8 cellular contexts compared by ENCODE assay signal in the genomic region with DNA sequence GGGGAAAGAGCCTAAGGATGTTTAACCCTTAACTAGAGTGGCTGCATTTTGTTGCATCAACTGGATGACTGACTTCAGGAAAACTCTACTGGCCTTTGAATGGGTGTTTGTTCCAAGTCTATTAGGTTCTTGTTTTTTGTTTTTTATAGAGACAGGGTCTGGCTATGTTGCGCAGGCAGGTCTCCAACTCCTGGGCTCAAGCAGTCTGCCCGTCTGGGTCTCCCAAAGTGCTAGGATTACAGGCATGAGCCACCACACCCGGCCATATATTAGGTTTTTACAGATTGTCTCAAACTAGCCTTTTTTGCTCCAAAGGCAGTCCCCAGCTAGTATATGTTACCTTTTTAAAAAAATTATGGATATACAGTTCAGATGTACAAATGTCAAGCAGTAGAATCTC. TPM values are rescaled to one million over a fixed set of nuclear protein-coding genes. Genes with fewer than 3 reads are reported as not detected.
DNase-seq lines count a peak whose midpoint lies in the region; ATAC-seq and TF ChIP-seq lines count a peak whose summit lies in the region.

No MANE protein-coding gene starts in this region.

- POLR2A ChIA-PET in MCF 10A (lab: Yijun Ruan, JAX), result interaction anchor here (0.7 to 1.4 kb wide), 6 partner anchors 13 to 106 kb away, joined by 3 to 6 read pairs (median 4); a partner anchor contains a TSS

- H3K36me3 Mint-ChIP-seq in MCF 10A (ENCODE audit: insufficient read depth, unreplicated experiment), result peaks cover 20% of the 10 kb centered on the region

- H3K27ac Mint-ChIP-seq in MCF 10A (ENCODE audit: low read depth, unreplicated experiment), result peak overlapping the region; percentile 42

- H3K9me3 ChIP-seq in heart right ventricle (no peaks in the 10 kb centered on the region), mononuclear cell (ENCODE audit: low read depth, low read length) (no peaks in the 10 kb centered on the region), vagina (no peaks in the 10 kb centered on the region)

- DNase-seq in heart right ventricle (no peak), Right ventricle myocardium superior (no peak), MCF 10A (ENCODE audit: unreplicated experiment) (no peak), vagina (ENCODE audit: extremely low spot score in 2 of 2) (no peak), posterior vena cava (ENCODE audit: low spot score) (no peak), erythroblast (lab: John Stamatoyannopoulos, UW) (no peak)
- no peak for DNase-seq in stimulated activated CD4-positive, alpha-beta T cell treated with anti-CD3 and anti-CD28 coated beads, Interleukin-2, amount 100 ng/mL, for 24 hours

- no peaks in the 10 kb centered on the region for H3K9me3 Mint-ChIP-seq in MCF 10A (ENCODE audit: unreplicated experiment)

- no peaks in the 10 kb centered on the region for H3K27me3 Mint-ChIP-seq in MCF 10A (ENCODE audit: insufficient read depth, unreplicated experiment)

- ATAC-seq in heart right ventricle, result no peak
- ATAC-seq in Right ventricle myocardium superior (ENCODE audit: poor library complexity), result no peak

- TF ChIP-seq POLR2A in vagina (IDR thresholded peaks at IDR 0.05) (no peak), erythroblast (IDR thresholded peaks at IDR 0.05; ENCODE audit: low read length) (no peak)

- peak overlapping the region in 7 of 10 donors; percentile 99 to 100 (median 100) for H3K27ac ChIP-seq in heart right ventricle
- H3K27ac ChIP-seq in vagina, result peak overlapping the region; percentile 100

- intact Hi-C loops in heart right ventricle (cut with DNase I) (loop anchor here in 3 of 10 donors (2.0 to 5.0 kb wide), 3 partner anchors 19 to 54 kb away; no protein-coding TSS in a partner anchor), Right ventricle myocardium superior (cut with DNase I) (no loop called here), MCF 10A (cut with micrococcal nuclease) (no loop called here), vagina (cut with DNase I) (no loop called here), posterior vena cava (cut with DNase I) (no loop called here)

- H3K4me3 ChIP-seq in heart right ventricle (peak overlapping the region; percentile 70 to 96 (median 88)), mononuclear cell (ENCODE audit: low read length) (peak overlapping the region; percentile 80), vagina (peak overlapping the region; percentile 88 to 93)

- 48 to 52% methylated on average over 3 of the region's 3 CpGs for whole genome bisulfite sequencing in heart right ventricle, 2 donors

- H3K27me3 ChIP-seq in heart right ventricle (no peaks in the 10 kb centered on the region), mononuclear cell (ENCODE audit: insufficient read depth, low read length) (no peaks in the 10 kb centered on the region), vagina (no peaks in the 10 kb centered on the region)

- peaks cover 9% of the 10 kb centered on the region for H3K4me1 Mint-ChIP-seq in MCF 10A (ENCODE audit: insufficient read depth, unreplicated experiment)

- H3K36me3 ChIP-seq in heart right ventricle, result peaks cover 0 to 41% (median 0%) of the 10 kb centered on the region in 9 donors
- no peaks in the 10 kb centered on the region for H3K36me3 ChIP-seq in vagina

- H3K4me3 Mint-ChIP-seq in MCF 10A (ENCODE audit: unreplicated experiment), result peak overlapping the region; percentile 80

- CTCF ChIA-PET in MCF 10A (lab: Yijun Ruan, JAX), result no interaction called here

- TSS peak; percentile 43 for BruUV-seq in MCF 10A (replicated peaks; lab: Mats Ljungman, UMichigan)

- TF ChIP-seq CTCF in heart right ventricle (IDR thresholded peaks at IDR 0.05) (no peak), MCF 10A (IDR thresholded peaks at IDR 0.05; ENCODE audit: unreplicated experiment) (no peak), vagina (IDR thresholded peaks at IDR 0.05) (no peak)

- peaks cover 14 to 63% (median 46%) of the 10 kb centered on the region in 9 donors for H3K4me1 ChIP-seq in heart right ventricle
- peaks cover 32% of the 10 kb centered on the region for H3K4me1 ChIP-seq in mononuclear cell (ENCODE audit: insufficient read depth, low read length)
- H3K4me1 ChIP-seq in vagina, result peaks cover 66% of the 10 kb centered on the region

RNA-seq across cellular contexts. Expression of a gene that starts 1.1 kb away (rescaled TPM):
- 10 to 100 TPM; 28.5 to 73.1 (median 39.8) TPM for total RNA-seq in heart right ventricle
- 10 to 100 TPM; 26.8 to 70.0 TPM for polyA plus RNA-seq in heart right ventricle
- 46.6 TPM for total RNA-seq in Right ventricle myocardium superior
- 83.7 and 115 TPM in 2 replicates for total RNA-seq in MCF 10A (2022)
- 31.8 TPM for total RNA-seq in mononuclear cell
- 147 TPM for total RNA-seq in vagina
- 10 to 100 TPM; 42.6 to 45.8 TPM for total RNA-seq in posterior vena cava

RNA-seq across cellular contexts. Expression of a gene that starts 15.3 kb away (rescaled TPM):
- total RNA-seq in heart right ventricle, result 10 to 100 TPM in 4 of 10 donors, 1 to 10 TPM in 6; 3.5 to 23.4 (median 5.4) TPM
- polyA plus RNA-seq in heart right ventricle, result 10 to 100 TPM in 1 of 2 donors, 1 to 10 TPM in 1; 9.9 to 12.8 TPM
- 25.3 TPM for total RNA-seq in Right ventricle myocardium superior
- 0.44 TPM in 1 of 2 replicates, not detected in the other for total RNA-seq in MCF 10A (2022)
- 0.94 TPM for total RNA-seq in mononuclear cell
- 6.4 TPM for total RNA-seq in vagina
- 1 to 10 TPM; 2.8 to 5.8 TPM for total RNA-seq in posterior vena cava

RNA-seq across cellular contexts. Expression of a gene that starts 20.1 kb away (rescaled TPM):
- 1,000 to 10,000 TPM in 8 of 10 donors, 100 to 1,000 TPM in 2; 860 to 1,727 (median 1,056) TPM for total RNA-seq in heart right ventricle
- 1,000 to 10,000 TPM in 1 of 2 donors, 100 to 1,000 TPM in 1; 735 to 3,552 TPM for polyA plus RNA-seq in heart right ventricle
- total RNA-seq in Right ventricle myocardium superior, result 1,600 TPM
- total RNA-seq in MCF 10A (2022), result 86.0 and 90.1 TPM in 2 replicates
- total RNA-seq in mononuclear cell, result 9.0 TPM
- total RNA-seq in vagina, result 12.0 TPM
- 10 to 100 TPM; 59.0 to 68.7 TPM for total RNA-seq in posterior vena cava

RNA-seq across cellular contexts. Expression of a gene that starts 25.1 kb away (rescaled TPM):
- total RNA-seq in heart right ventricle (not detected), Right ventricle myocardium superior (not detected), MCF 10A (2022) (not detected in 2 replicates), mononuclear cell (0.31 TPM), vagina (not detected), posterior vena cava (not detected)
- polyA plus RNA-seq in heart right ventricle, result under 1 TPM; 0.12 to 0.66 TPM

RNA-seq across cellular contexts. Expression of a gene that starts 33.7 kb away (rescaled TPM):
- total RNA-seq in heart right ventricle (1 to 10 TPM in 4 of 10 donors, under 1 TPM in 2, not detected in 4; 0.56 to 2.5 (median 1.3) TPM), Right ventricle myocardium superior (0.51 TPM), MCF 10A (2022) (not detected in 2 replicates), mononuclear cell (0.42 TPM), vagina (not detected), posterior vena cava (under 1 TPM in 1 of 2 donors, not detected in 1; 0.43 TPM)
- under 1 TPM; 0.83 to 0.88 TPM for polyA plus RNA-seq in heart right ventricle
